ENCODE assay signal across 8 cellular contexts in the genomic region with DNA sequence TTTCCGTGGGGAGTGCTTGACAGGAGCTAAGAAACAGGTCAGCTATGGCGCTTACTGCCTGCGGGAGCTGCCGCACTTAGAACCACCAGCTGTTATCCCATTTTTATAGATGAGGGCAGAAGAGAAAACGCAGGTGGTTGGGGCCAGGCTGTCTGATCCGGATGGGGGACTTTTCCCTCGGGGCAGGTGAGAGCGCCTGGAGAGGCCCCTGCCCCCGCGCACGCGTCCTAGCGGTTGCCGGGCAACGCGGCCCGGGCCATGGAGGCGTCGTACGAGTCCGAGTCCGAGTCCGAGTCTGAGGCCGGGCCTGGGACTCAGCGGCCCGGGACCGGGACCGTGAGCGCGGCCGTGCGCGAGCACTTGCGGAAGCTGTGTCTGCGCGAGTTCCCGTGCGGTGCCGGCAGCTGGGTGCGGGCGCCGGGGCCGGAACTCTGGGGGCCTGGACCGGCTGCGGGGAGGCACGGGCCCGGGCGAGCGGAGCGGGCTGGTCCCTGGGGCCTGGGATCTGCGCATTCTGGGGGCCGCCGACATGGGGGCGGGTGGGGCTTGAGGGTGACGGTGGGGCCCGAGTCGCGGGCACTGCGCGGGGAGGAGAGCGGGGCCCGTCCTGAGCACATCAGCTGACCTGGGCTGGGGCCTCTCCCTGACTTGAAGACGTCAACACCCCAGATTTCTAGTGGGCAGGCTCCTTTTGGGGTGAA. TPM values are rescaled to one million over a fixed set of nuclear protein-coding genes. Genes with fewer than 3 reads are reported as not detected.
A peak's percentile ranks its signal among the peaks of the same experiment; 100 is the strongest.
DNase-seq lines count a peak whose midpoint lies in the region; ATAC-seq and TF ChIP-seq lines count a peak whose summit lies in the region.

A gene with protein sequence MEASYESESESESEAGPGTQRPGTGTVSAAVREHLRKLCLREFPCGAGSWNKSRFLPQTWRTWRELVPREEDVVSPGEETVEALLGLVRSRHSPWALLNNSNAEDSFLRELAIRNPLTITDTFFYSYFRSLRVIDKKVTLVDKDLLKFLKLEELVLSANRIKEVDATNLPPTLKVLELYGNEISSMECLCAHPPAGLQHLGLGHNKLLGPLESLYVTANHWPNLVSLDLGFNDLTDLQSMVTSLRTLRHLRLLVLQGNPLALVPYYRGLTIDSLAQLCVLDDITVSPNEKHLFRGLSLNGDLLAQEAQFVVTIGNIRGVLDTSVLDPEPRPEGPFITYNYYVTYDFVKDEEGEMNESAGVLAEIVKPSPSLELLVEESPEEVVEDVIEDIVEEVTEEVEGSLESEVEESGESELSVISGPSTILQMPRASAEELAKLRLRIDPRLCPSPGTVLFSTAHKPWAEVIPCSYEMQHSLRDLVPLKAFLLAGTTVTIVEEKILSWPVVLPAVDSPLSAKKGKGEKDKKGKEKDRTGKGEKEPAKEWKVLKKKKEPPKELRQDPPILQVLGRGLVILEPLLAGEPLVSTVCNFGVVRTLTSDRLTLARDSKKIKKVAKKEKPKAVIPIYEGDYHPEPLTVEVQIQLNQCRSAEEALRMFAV (plus strand): TSS at position 237 of the 701 bp plus-strand sequence. CDS start 22 bp downstream, at position 259.

- H3K27ac Mint-ChIP-seq in activated CD8-positive, alpha-beta T cell treated with anti-CD3 and anti-CD28 coated beads for 36 hours: no peak within 1 kb of the TSS
- peak within 1 kb of the TSS in 4 of 9 donors; percentile 21 to 46 (median 39) for H3K27ac Mint-ChIP-seq in naive thymus-derived CD4-positive, alpha-beta T cell

- POLR2A ChIA-PET in activated CD8-positive, alpha-beta T cell treated with anti-CD3 and anti-CD28 coated beads for 36 hours (lab: Charles Lee): interaction anchor here (1.4 kb wide), 1 partner anchor 10 kb away, joined by 5 read pairs; a partner anchor contains a TSS
- POLR2A ChIA-PET in naive thymus-derived CD4-positive, alpha-beta T cell (lab: Charles Lee): no interaction called here

- H3K4me1 Mint-ChIP-seq in activated CD8-positive, alpha-beta T cell treated with anti-CD3 and anti-CD28 coated beads for 36 hours (ENCODE audit: low read depth): peaks cover 10% of the 10 kb centered on the region
- H3K4me1 Mint-ChIP-seq in naive thymus-derived CD4-positive, alpha-beta T cell: peaks cover 0 to 13% (median 8%) of the 10 kb centered on the region in 7 donors

- no peak for TF ChIP-seq POLR2A in esophagus squamous epithelium (IDR thresholded peaks at IDR 0.05)

- H3K27me3 ChIP-seq in BLaER1 (no peaks in the 10 kb centered on the region), esophagus squamous epithelium (peaks cover 0 to 19% (median 0%) of the 10 kb centered on the region in 4 donors)
- no peaks in the 10 kb centered on the region for H3K27me3 ChIP-seq in naive thymus-derived CD4-positive, alpha-beta T cell (ENCODE audit: control insufficient read depth in 2 of 2, insufficient read depth in 2 of 2, low read length in 2 of 2)

- no peaks in the 10 kb centered on the region for H4K20me1 ChIP-seq in BLaER1

- H3K27ac ChIP-seq in BLaER1 (peak within 1 kb of the TSS; percentile 47), esophagus squamous epithelium (no peak within 1 kb of the TSS)
- no peak within 1 kb of the TSS for H3K27ac ChIP-seq in naive thymus-derived CD4-positive, alpha-beta T cell (ENCODE audit: low read depth, low read length)

- peaks cover 9% of the 10 kb centered on the region for H3K27me3 Mint-ChIP-seq in activated CD8-positive, alpha-beta T cell treated with anti-CD3 and anti-CD28 coated beads for 36 hours
- H3K27me3 Mint-ChIP-seq in naive thymus-derived CD4-positive, alpha-beta T cell: peaks cover 0 to 26% (median 0%) of the 10 kb centered on the region in 5 donors

- WGBS in esophagus squamous epithelium, 2 donors: 0 to 15% methylated on average over 1 to 5 of the region's 63 CpGs

- H3K36me3 ChIP-seq in BLaER1 (no peaks in the 10 kb centered on the region), esophagus squamous epithelium (no peaks in the 10 kb centered on the region)
- H3K36me3 ChIP-seq in naive thymus-derived CD4-positive, alpha-beta T cell (ENCODE audit: control insufficient read depth in 2 of 3, insufficient read depth in 3 of 3, low read length in 3 of 3): no peaks in the 10 kb centered on the region

- H3K4me3 ChIP-seq in BLaER1: peak within 1 kb of the TSS; percentile 60
- H3K4me3 ChIP-seq in esophagus squamous epithelium: peak within 1 kb of the TSS; percentile 38 to 71 (median 54)
- H3K4me3 ChIP-seq in naive thymus-derived CD4-positive, alpha-beta T cell (ENCODE audit: low read length): peak within 1 kb of the TSS; percentile 50

- no peaks in the 10 kb centered on the region for H3K36me3 Mint-ChIP-seq in activated CD8-positive, alpha-beta T cell treated with anti-CD3 and anti-CD28 coated beads for 36 hours (ENCODE audit: low read depth)
- no peaks in the 10 kb centered on the region for H3K36me3 Mint-ChIP-seq in naive thymus-derived CD4-positive, alpha-beta T cell

- CTCF ChIA-PET in activated CD8-positive, alpha-beta T cell treated with anti-CD3 and anti-CD28 coated beads for 36 hours (lab: Charles Lee): interaction anchor here (0.9 to 1.3 kb wide), 3 partner anchors 11 to 224 kb away, joined by 3 to 5 read pairs (median 4); no protein-coding TSS in a partner anchor
- CTCF ChIA-PET in naive thymus-derived CD4-positive, alpha-beta T cell (lab: Charles Lee): interaction anchor here (1.2 kb wide), 1 partner anchor 16 kb away, joined by 3 read pairs; no protein-coding TSS in a partner anchor

- H3K9me3 Mint-ChIP-seq in activated CD8-positive, alpha-beta T cell treated with anti-CD3 and anti-CD28 coated beads for 36 hours: no peaks in the 10 kb centered on the region
- no peaks in the 10 kb centered on the region for H3K9me3 Mint-ChIP-seq in naive thymus-derived CD4-positive, alpha-beta T cell

- peak within 1 kb of the TSS; percentile 91 for H3K4me2 ChIP-seq in BLaER1

- DNase-seq in M059J (ENCODE audit: low read depth): peak; percentile 32
- peak; percentile 42 for DNase-seq in activated CD8-positive, alpha-beta T cell treated with anti-CD3 and anti-CD28 coated beads for 36 hours
- DNase-seq in esophagus squamous epithelium (lab: John Stamatoyannopoulos, UW): no peak
- peak in 7 of 9 donors; percentile 26 to 41 (median 35) for DNase-seq in naive thymus-derived CD4-positive, alpha-beta T cell
- no peak for DNase-seq in T1000 (lab: John Stamatoyannopoulos, UW)
- DNase-seq in glomerular visceral epithelial cell (ENCODE audit: extremely low spot score): no peak
- DNase-seq in HT-29 (ENCODE audit: low spot score): no peak

- H3K9me3 ChIP-seq in BLaER1 (0 out of 2 replicates have a peak, but pooled peaks cover 3% of the 10 kb centered on the region), esophagus squamous epithelium (no peaks in the 10 kb centered on the region)
- no peaks in the 10 kb centered on the region for H3K9me3 ChIP-seq in naive thymus-derived CD4-positive, alpha-beta T cell (ENCODE audit: control insufficient read depth in 2 of 3, low read length in 3 of 3)

- peak within 1 kb of the TSS; percentile 65 for H3K9ac ChIP-seq in BLaER1

- TF ChIP-seq CTCF in activated CD8-positive, alpha-beta T cell treated with anti-CD3 and anti-CD28 coated beads for 36 hours (IDR thresholded peaks at IDR 0.05): no peak
- no peak for TF ChIP-seq CTCF in esophagus squamous epithelium (IDR thresholded peaks at IDR 0.05)

- peak; percentile 65 for ATAC-seq in activated CD8-positive, alpha-beta T cell treated with anti-CD3 and anti-CD28 coated beads for 36 hours
- ATAC-seq in naive thymus-derived CD4-positive, alpha-beta T cell: peak; percentile 80

- H3K4me1 ChIP-seq in BLaER1 (peaks cover 64% of the 10 kb centered on the region), esophagus squamous epithelium (peaks cover 0 to 12% (median 0%) of the 10 kb centered on the region in 3 donors)
- H3K4me1 ChIP-seq in naive thymus-derived CD4-positive, alpha-beta T cell (ENCODE audit: control insufficient read depth in 2 of 2, insufficient read depth in 2 of 2, low read length in 2 of 2): peaks cover 0 to 3% of the 10 kb centered on the region in 2 donors

- H3K4me3 Mint-ChIP-seq in activated CD8-positive, alpha-beta T cell treated with anti-CD3 and anti-CD28 coated beads for 36 hours: peak within 1 kb of the TSS; percentile 68
- H3K4me3 Mint-ChIP-seq in naive thymus-derived CD4-positive, alpha-beta T cell: peak within 1 kb of the TSS; percentile 72 to 85 (median 80)

- intact Hi-C loops in activated CD8-positive, alpha-beta T cell treated with anti-CD3 and anti-CD28 coated beads for 36 hours (cut with micrococcal nuclease): loop anchor here (10.0 kb wide), 1 partner anchor 48 kb away; no protein-coding TSS in a partner anchor
- intact Hi-C loops in esophagus squamous epithelium (cut with DNase I): loop anchor here (10.0 kb wide), 1 partner anchor 138 kb away; no protein-coding TSS in a partner anchor
- intact Hi-C loops in naive thymus-derived CD4-positive, alpha-beta T cell (cut with micrococcal nuclease): no loop called here

RNA-seq across cellular contexts. Expression of the gene that starts here (rescaled TPM):
- total RNA-seq in M059J (2014; rRNA removed; shearing (Covaris generic)): not detected in 2 replicates
- total RNA-seq in activated CD8-positive, alpha-beta T cell treated with anti-CD3 and anti-CD28 coated beads for 36 hours: not detected
- under 1 TPM in 2 of 4 donors, not detected in 2; 0.59 to 0.70 TPM for total RNA-seq in esophagus squamous epithelium
- 1 to 10 TPM in 1 of 5 experiments, under 1 TPM in 2, not detected in 2; 0.34 to 2.3 (median 0.40) TPM for total RNA-seq in naive thymus-derived CD4-positive, alpha-beta T cell
- polyA plus RNA-seq in naive thymus-derived CD4-positive, alpha-beta T cell: not detected
- total RNA-seq in HT-29 (2014; rRNA removed; shearing (Covaris generic)): not detected in 2 replicates

Comparison
In these comparisons a context has a peak if more than half of its experiments do, and no peak if none do; other contexts are left out.
1. Peak in DNase-seq in M059J; RNA of the gene not detected or under 1 TPM.
2. Peak in DNase-seq and ATAC-seq in activated CD8-positive, alpha-beta T cell treated with anti-CD3 and anti-CD28 coated beads for 36 hours; RNA of the gene not detected or under 1 TPM.
3. DNase-seq: peak in naive thymus-derived CD4-positive, alpha-beta T cell (7 of 9); none in esophagus squamous epithelium (single experiment), T1000 (single experiment), glomerular visceral epithelial cell (single experiment) and HT-29 (single experiment).
4. intact Hi-C loops: an anchor here in activated CD8-positive, alpha-beta T cell treated with anti-CD3 and anti-CD28 coated beads for 36 hours (10.0 kb wide) and esophagus squamous epithelium (10.0 kb wide); none called in naive thymus-derived CD4-positive, alpha-beta T cell.
5. Peak in every context shown above with its lines, with median percentiles within 50 percentile points of each other: H3K4me3 ChIP-seq.